ENCODE assay signal across 26 cellular contexts in genomic region chr6:1946583-1946982, GRCh38.
DNase-seq lines count a peak whose midpoint lies in the region; ATAC-seq, FAIRE-seq and TF ChIP-seq lines count a peak whose summit lies in the region.
"Had no signal": no experiment of that assay in that cellular context is flagged by ENCODE, and none has a peak within 500 bp of the region (broad histone marks: within the 10 kb centered on the region; RNA-seq: fewer than 3 reads in every experiment).

No MANE protein-coding gene starts in this region.

- dilution Hi-C loops in mammary epithelial cell (cut with HindIII; ENCODE audit: low sequenced_read_pairs) = no loop called here

- peak; percentile 72 for ATAC-seq in esophagus mucosa
- ATAC-seq in activated T-helper 17 cell treated with anti-CD3 and anti-CD28 coated beads, Interleukin-2, amount 50 U/mL, for 72 hours (replicated peaks) = no peak
- ATAC-seq in naive thymus-derived CD8-positive, alpha-beta T cell = no peak
- ATAC-seq: A549, GM12878, HCT116 had no signal

- no peak overlapping the region for H3K4me3 Mint-ChIP-seq in MCF 10A (ENCODE audit: unreplicated experiment)
- no peak overlapping the region for H3K4me3 Mint-ChIP-seq in activated T-helper 17 cell treated with anti-CD3 and anti-CD28 coated beads, Interleukin-2, amount 50 U/mL, for 72 hours
- H3K4me3 Mint-ChIP-seq in naive thymus-derived CD8-positive, alpha-beta T cell = no peak overlapping the region
- H3K4me3 Mint-ChIP-seq: CD4-positive, alpha-beta memory T cell; H9 had no signal

- H3K4me1 ChIP-seq in mammary epithelial cell (ENCODE audit: insufficient read depth, low read length) = peaks cover 3% of the 10 kb centered on the region
- no peaks in the 10 kb centered on the region for H3K4me1 ChIP-seq in thyroid gland
- H3K4me1 ChIP-seq: A549; BE2C; BLaER1 treated with 17β-estradiol and CSF1 and Interleukin-3, amounts not matched to agents 10 nM and 100 nM had no signal

- no peak for TF ChIP-seq POLR2A in thyroid gland (IDR thresholded peaks at IDR 0.05)
- no peak for TF ChIP-seq POLR2A in H54 (IDR thresholded peaks at IDR 0.05; ENCODE audit: low read depth, low read length)

- no TSS peak for BruUV-seq in MCF 10A (replicated peaks; lab: Mats Ljungman, UMichigan)
- BruUV-seq in mammary epithelial cell (replicated peaks; lab: Mats Ljungman, UMichigan) = no TSS peak

- peaks cover 7% of the 10 kb centered on the region for H3K4me1 Mint-ChIP-seq in MCF 10A (ENCODE audit: insufficient read depth, unreplicated experiment)
- H3K4me1 Mint-ChIP-seq in activated T-helper 17 cell treated with anti-CD3 and anti-CD28 coated beads, Interleukin-2, amount 50 U/mL, for 72 hours = no peaks in the 10 kb centered on the region
- H3K4me1 Mint-ChIP-seq in naive thymus-derived CD8-positive, alpha-beta T cell = no peaks in the 10 kb centered on the region
- H3K4me1 Mint-ChIP-seq: CD4-positive, alpha-beta memory T cell had no signal

- DNase-seq in MCF 10A (ENCODE audit: unreplicated experiment) (peak; percentile 9), mammary epithelial cell (no peak), NCI-H446 treated with DMSO at 0.1 percent for 48 hours (lab: John Stamatoyannopoulos, UW) (peak; percentile 74), thyroid gland (peak; percentile 55 to 69), H54 (ENCODE audit: insufficient read length, low spot score) (no peak)
- no peak for DNase-seq in naive thymus-derived CD8-positive, alpha-beta T cell
- DNase-seq: 8988T; ACHN; AML-193; BE2C; Calu3; CD4-positive, alpha-beta memory T cell; COR-L47; DMS153; EL; GDM1; GM23248; H9 had no signal

- in situ Hi-C loops in mammary epithelial cell (cut with MboI; ENCODE audit: low sequenced_read_pairs in 2 of 2) = no loop called here

- no peak overlapping the region for H3K4me2 ChIP-seq in mammary epithelial cell (ENCODE audit: insufficient read depth, low read depth, low read length)
- H3K4me2 ChIP-seq: A549; BLaER1 treated with 17β-estradiol and CSF1 and Interleukin-3, amounts not matched to agents 10 nM and 100 nM had no signal

- no peaks in the 10 kb centered on the region for H3K27me3 Mint-ChIP-seq in MCF 10A (ENCODE audit: insufficient read depth, unreplicated experiment)
- H3K27me3 Mint-ChIP-seq in activated T-helper 17 cell treated with anti-CD3 and anti-CD28 coated beads, Interleukin-2, amount 50 U/mL, for 72 hours = no peaks in the 10 kb centered on the region
- H3K27me3 Mint-ChIP-seq in naive thymus-derived CD8-positive, alpha-beta T cell = no peaks in the 10 kb centered on the region
- H3K27me3 Mint-ChIP-seq: CD4-positive, alpha-beta memory T cell had no signal

- CTCF ChIA-PET in MCF 10A (lab: Yijun Ruan, JAX) (interaction anchor here (1.2 kb wide), 1 partner anchor 88 kb away, joined by 5 read pairs; no protein-coding TSS in a partner anchor), mammary epithelial cell (lab: Charles Lee; ENCODE audit: low non-redundant PET) (no interaction called here)

- intact Hi-C loops in MCF 10A (cut with micrococcal nuclease) = no loop called here
- intact Hi-C loops in mammary epithelial cell (cut with micrococcal nuclease) = no loop called here
- intact Hi-C loops in thyroid gland (cut with DNase I) = no loop called here

- H3K9me3 ChIP-seq in mammary epithelial cell (replicated peaks; ENCODE audit: insufficient read depth, low read length) (no peaks in the 10 kb centered on the region), thyroid gland (no peaks in the 10 kb centered on the region)
- H3K9me3 ChIP-seq: A549; BE2C; BLaER1 treated with 17β-estradiol and CSF1 and Interleukin-3, amounts not matched to agents 10 nM and 100 nM had no signal

- no peaks in the 10 kb centered on the region for H3K9me3 Mint-ChIP-seq in MCF 10A (ENCODE audit: unreplicated experiment)
- H3K9me3 Mint-ChIP-seq in activated T-helper 17 cell treated with anti-CD3 and anti-CD28 coated beads, Interleukin-2, amount 50 U/mL, for 72 hours = no peaks in the 10 kb centered on the region
- no peaks in the 10 kb centered on the region for H3K9me3 Mint-ChIP-seq in naive thymus-derived CD8-positive, alpha-beta T cell
- H3K9me3 Mint-ChIP-seq: CD4-positive, alpha-beta memory T cell; H9 had no signal

- H2AFZ ChIP-seq in mammary epithelial cell (ENCODE audit: low read depth, low read length) = no peak overlapping the region
- H2AFZ ChIP-seq: GM23248 had no signal

- no peak overlapping the region for H3K27ac Mint-ChIP-seq in MCF 10A (ENCODE audit: low read depth, unreplicated experiment)
- H3K27ac Mint-ChIP-seq in activated T-helper 17 cell treated with anti-CD3 and anti-CD28 coated beads, Interleukin-2, amount 50 U/mL, for 72 hours = no peak overlapping the region
- no peak overlapping the region for H3K27ac Mint-ChIP-seq in naive thymus-derived CD8-positive, alpha-beta T cell
- H3K27ac Mint-ChIP-seq: CD4-positive, alpha-beta memory T cell; H9 had no signal

- POLR2A ChIA-PET in MCF 10A (lab: Yijun Ruan, JAX) = interaction anchor here (0.7 kb wide), 1 partner anchor 276 kb away, joined by 3 read pairs; no protein-coding TSS in a partner anchor
- POLR2A ChIA-PET in naive thymus-derived CD8-positive, alpha-beta T cell (lab: Charles Lee) = interaction anchor here (0.6 kb wide), 1 partner anchor 71 kb away, joined by 3 read pairs; no protein-coding TSS in a partner anchor

- H3K4me3 ChIP-seq in mammary epithelial cell (replicated peaks in 1 of 3; ENCODE audit: insufficient read depth in 1 of 3, low read depth in 2 of 3, low read length in 3 of 3) = no peak overlapping the region
- H3K4me3 ChIP-seq in thyroid gland (replicated peaks in 1 of 3) = no peak overlapping the region
- H3K4me3 ChIP-seq: A549; BLaER1 treated with 17β-estradiol and CSF1 and Interleukin-3, amounts not matched to agents 10 nM and 100 nM; GM12878; GM23248 had no signal

- H3K27me3 ChIP-seq in mammary epithelial cell (ENCODE audit: insufficient read depth, low read length) (no peaks in the 10 kb centered on the region), thyroid gland (no peaks in the 10 kb centered on the region)
- H3K27me3 ChIP-seq: BE2C; BLaER1 treated with 17β-estradiol and CSF1 and Interleukin-3, amounts not matched to agents 10 nM and 100 nM had no signal

- 44% methylated on average over 3 of the region's 3 CpGs for WGBS in mammary epithelial cell (ENCODE audit: low coverage, missing lambda C conversion rate)
- WGBS in thyroid gland, 2 donors = 67 to 74% methylated on average over 3 of the region's 3 CpGs

- TF ChIP-seq CTCF in MCF 10A (IDR thresholded peaks at IDR 0.05; ENCODE audit: unreplicated experiment) (no peak), mammary epithelial cell (conservative IDR thresholded peaks at IDR 0.05 in 1 of 2, IDR thresholded peaks at IDR 0.05 in 1 of 2; ENCODE audit: extremely low read depth in 1 of 2, insufficient read depth in 1 of 2, low read depth in 1 of 2, low read length in 2 of 2) (no peak), thyroid gland (IDR thresholded peaks at IDR 0.05) (no peak)

- H3K9ac ChIP-seq in mammary epithelial cell (ENCODE audit: insufficient read depth, low read length) = no peak overlapping the region
- H3K9ac ChIP-seq: BLaER1 treated with 17β-estradiol and CSF1 and Interleukin-3, amounts not matched to agents 10 nM and 100 nM; GM23248 had no signal

- no peak overlapping the region for H3K27ac ChIP-seq in mammary epithelial cell (ENCODE audit: insufficient read depth, low read depth, low read length)
- H3K27ac ChIP-seq in thyroid gland = no peak overlapping the region
- H3K27ac ChIP-seq: A549; BLaER1 treated with 17β-estradiol and CSF1 and Interleukin-3, amounts not matched to agents 10 nM and 100 nM; GM23248 had no signal

- FAIRE-seq in H54 (lab: Jason Lieb, UNC) = no peak
- FAIRE-seq: A549, GM12878, GM19239, H1 had no signal

- H3K36me3 Mint-ChIP-seq in MCF 10A (ENCODE audit: insufficient read depth, unreplicated experiment) = peaks cover 19% of the 10 kb centered on the region
- peaks cover 17% of the 10 kb centered on the region for H3K36me3 Mint-ChIP-seq in activated T-helper 17 cell treated with anti-CD3 and anti-CD28 coated beads, Interleukin-2, amount 50 U/mL, for 72 hours (ENCODE audit: low read depth)
- peaks cover 6 to 36% (median 19%) of the 10 kb centered on the region in 3 donors for H3K36me3 Mint-ChIP-seq in naive thymus-derived CD8-positive, alpha-beta T cell

- H3K79me2 ChIP-seq in mammary epithelial cell (ENCODE audit: insufficient read depth, low read length) = no peaks in the 10 kb centered on the region

- H3K36me3 ChIP-seq in mammary epithelial cell (ENCODE audit: insufficient read depth, low read length) = no peaks in the 10 kb centered on the region
- no peaks in the 10 kb centered on the region for H3K36me3 ChIP-seq in thyroid gland
- H3K36me3 ChIP-seq: BE2C; BLaER1 treated with 17β-estradiol and CSF1 and Interleukin-3, amounts not matched to agents 10 nM and 100 nM had no signal

- H4K20me1 ChIP-seq in mammary epithelial cell (ENCODE audit: insufficient read depth, low read length) = no peaks in the 10 kb centered on the region
- H4K20me1 ChIP-seq: BLaER1 treated with 17β-estradiol and CSF1 and Interleukin-3, amounts not matched to agents 10 nM and 100 nM had no signal

Comparison
In these comparisons a context has a peak if more than half of its experiments do, and no peak if none do; other contexts are left out.
1. DNase-seq: peak in MCF 10A (single experiment), NCI-H446 treated with DMSO at 0.1 percent for 48 hours (single experiment) and thyroid gland (2 of 2); none in mammary epithelial cell (single experiment), H54 (single experiment) and naive thymus-derived CD8-positive, alpha-beta T cell (0 of 10).